Comparison of ENCODE assay signal across 8 cellular contexts in the genomic region with DNA sequence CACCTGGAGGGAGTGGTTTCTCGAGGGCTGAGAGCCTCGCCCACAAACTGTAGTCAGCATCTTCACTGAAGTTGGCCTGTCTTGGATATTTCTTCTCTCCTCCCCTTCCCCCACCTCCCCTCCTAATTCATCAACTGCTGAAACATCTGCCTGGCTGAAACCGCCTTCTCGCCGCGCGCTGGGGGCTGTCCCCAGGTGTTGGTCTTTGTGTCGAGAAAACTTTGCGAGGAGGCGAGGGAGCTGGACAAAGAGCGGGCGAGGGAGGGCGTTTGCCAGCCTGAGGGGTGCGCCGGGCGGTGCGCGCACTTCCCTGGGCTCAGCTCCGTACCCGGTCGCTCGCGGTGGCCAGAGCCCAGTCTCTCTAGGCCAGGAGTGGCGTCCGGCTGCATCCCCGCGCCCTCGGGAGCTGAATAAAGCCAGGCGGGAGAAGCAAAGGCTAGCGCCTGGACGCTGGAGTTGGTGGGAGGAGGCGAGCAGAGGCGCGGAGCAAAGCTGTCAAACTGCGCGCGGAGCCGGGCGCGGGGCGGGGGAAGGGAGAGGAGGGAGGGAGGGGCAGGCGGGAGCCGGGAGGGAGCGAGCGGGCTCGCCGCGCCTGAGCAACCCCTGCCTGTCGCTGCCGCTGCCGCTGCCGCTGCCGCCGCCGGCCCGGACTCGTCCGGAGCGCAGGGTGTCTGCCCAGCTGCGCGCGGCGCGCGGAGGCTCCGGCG. TPM values are rescaled to one million over a fixed set of nuclear protein-coding genes. Genes with fewer than 3 reads are reported as not detected.
A peak's percentile ranks its signal among the peaks of the same experiment; 100 is the strongest.
DNase-seq lines count a peak whose midpoint lies in the region; ATAC-seq and TF ChIP-seq lines count a peak whose summit lies in the region.

A gene with protein sequence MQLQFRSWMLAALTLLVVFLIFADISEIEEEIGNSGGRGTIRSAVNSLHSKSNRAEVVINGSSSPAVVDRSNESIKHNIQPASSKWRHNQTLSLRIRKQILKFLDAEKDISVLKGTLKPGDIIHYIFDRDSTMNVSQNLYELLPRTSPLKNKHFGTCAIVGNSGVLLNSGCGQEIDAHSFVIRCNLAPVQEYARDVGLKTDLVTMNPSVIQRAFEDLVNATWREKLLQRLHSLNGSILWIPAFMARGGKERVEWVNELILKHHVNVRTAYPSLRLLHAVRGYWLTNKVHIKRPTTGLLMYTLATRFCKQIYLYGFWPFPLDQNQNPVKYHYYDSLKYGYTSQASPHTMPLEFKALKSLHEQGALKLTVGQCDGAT (plus strand): TSS at position 595 of the 707 bp plus-strand sequence. CDS start 184 bp downstream, outside the sequence.

- H3K27ac ChIP-seq in iPS-18a (ENCODE audit: low read length) (no peak within 1 kb of the TSS), upper lobe of left lung (no peak within 1 kb of the TSS), PC-3 (ENCODE audit: low read length) (no peak within 1 kb of the TSS), OCI-LY7 (ENCODE audit: low read depth, low read length, poor library complexity, severe bottlenecking) (no peak within 1 kb of the TSS)

- TF ChIP-seq EP300 in upper lobe of left lung (IDR thresholded peaks at IDR 0.05) = no peak

- peak within 1 kb of the TSS; percentile 83 for H3K4me3 ChIP-seq in iPS-18a (ENCODE audit: low read length)
- H3K4me3 ChIP-seq in upper lobe of left lung = peak within 1 kb of the TSS in 3 of 4 donors; percentile 22 to 25 (median 22)
- H3K4me3 ChIP-seq in PC-3 (ENCODE audit: low read length) = no peak within 1 kb of the TSS
- H3K4me3 ChIP-seq in OCI-LY7 (ENCODE audit: low read depth, low read length, poor library complexity, severe bottlenecking) = no peak within 1 kb of the TSS

- H3K36me3 ChIP-seq in iPS-18a (ENCODE audit: control insufficient read depth, low read depth, low read length) = no peaks in the 10 kb centered on the region
- no peaks in the 10 kb centered on the region for H3K36me3 ChIP-seq in upper lobe of left lung
- no peaks in the 10 kb centered on the region for H3K36me3 ChIP-seq in PC-3 (ENCODE audit: low read depth, low read length)
- H3K36me3 ChIP-seq in OCI-LY7 (ENCODE audit: insufficient read depth, low read length) = no peaks in the 10 kb centered on the region

- no peak for TF ChIP-seq POLR2A in upper lobe of left lung (IDR thresholded peaks at IDR 0.05)

- intact Hi-C loops in PC-3 (cut with micrococcal nuclease) (no loop called here), OCI-LY7 (cut with micrococcal nuclease; ENCODE audit: unreplicated experiment) (no loop called here)

- H3K36me3 Mint-ChIP-seq in activated T-cell treated with anti-CD3 and anti-CD28 coated beads, Interleukin-2, amount 50 U/mL, for 24 hours (ENCODE audit: low read depth) = no peaks in the 10 kb centered on the region
- H3K36me3 Mint-ChIP-seq in WTC11 = no peaks in the 10 kb centered on the region

- H3K27ac Mint-ChIP-seq in activated T-cell treated with anti-CD3 and anti-CD28 coated beads, Interleukin-2, amount 50 U/mL, for 24 hours = no peak within 1 kb of the TSS
- no peak within 1 kb of the TSS for H3K27ac Mint-ChIP-seq in WTC11

- H3K27me3 Mint-ChIP-seq in activated T-cell treated with anti-CD3 and anti-CD28 coated beads, Interleukin-2, amount 50 U/mL, for 24 hours = peaks cover 82% of the 10 kb centered on the region
- peaks cover 80% of the 10 kb centered on the region for H3K27me3 Mint-ChIP-seq in WTC11 (ENCODE audit: low read depth)

- H3K79me2 ChIP-seq in PC-3 (ENCODE audit: low read length) (no peaks in the 10 kb centered on the region), OCI-LY7 (ENCODE audit: insufficient read depth, low read depth, low read length) (no peaks in the 10 kb centered on the region)

- no peaks in the 10 kb centered on the region for H3K9me2 ChIP-seq in PC-3 (replicated peaks; ENCODE audit: low read length)
- H3K9me2 ChIP-seq in OCI-LY7 (ENCODE audit: insufficient read depth, low read length) = no peaks in the 10 kb centered on the region

- peaks cover 23% of the 10 kb centered on the region for H3K4me1 ChIP-seq in iPS-18a (ENCODE audit: control insufficient read depth, low read depth, low read length)
- peaks cover 4 to 23% (median 13%) of the 10 kb centered on the region in 4 donors for H3K4me1 ChIP-seq in upper lobe of left lung
- H3K4me1 ChIP-seq in PC-3 (ENCODE audit: insufficient read depth, low read length) = no peaks in the 10 kb centered on the region
- no peaks in the 10 kb centered on the region for H3K4me1 ChIP-seq in OCI-LY7 (ENCODE audit: insufficient read depth, low read length, poor library complexity, severe bottlenecking)

- H3K4me2 ChIP-seq in PC-3 (ENCODE audit: low read length) (no peak within 1 kb of the TSS), OCI-LY7 (ENCODE audit: low read length) (no peak within 1 kb of the TSS)

- no peaks in the 10 kb centered on the region for H3K9me3 ChIP-seq in iPS-18a (ENCODE audit: control insufficient read depth, low read depth, low read length)
- no peaks in the 10 kb centered on the region for H3K9me3 ChIP-seq in upper lobe of left lung
- no peaks in the 10 kb centered on the region for H3K9me3 ChIP-seq in PC-3 (ENCODE audit: low read length)
- H3K9me3 ChIP-seq in OCI-LY7 (ENCODE audit: low read length) = no peaks in the 10 kb centered on the region

- peaks cover 12% of the 10 kb centered on the region for H3K4me1 Mint-ChIP-seq in activated T-cell treated with anti-CD3 and anti-CD28 coated beads, Interleukin-2, amount 50 U/mL, for 24 hours (ENCODE audit: low read depth)
- H3K4me1 Mint-ChIP-seq in WTC11 = peaks cover 27% of the 10 kb centered on the region

- H3K9ac ChIP-seq in iPS-18a (ENCODE audit: low read length) (peak within 1 kb of the TSS; percentile 72), PC-3 (ENCODE audit: low read length) (no peak within 1 kb of the TSS)

- H3K9me3 Mint-ChIP-seq in activated T-cell treated with anti-CD3 and anti-CD28 coated beads, Interleukin-2, amount 50 U/mL, for 24 hours = no peaks in the 10 kb centered on the region
- H3K9me3 Mint-ChIP-seq in WTC11 = no peaks in the 10 kb centered on the region

- no peaks in the 10 kb centered on the region for H3F3A ChIP-seq in PC-3 (ENCODE audit: low read length, unreplicated experiment)

- POLR2A ChIA-PET in WTC11 (lab: Charles Lee) = interaction anchor here (0.6 kb wide), 2 partner anchors 254 to 700 kb away, joined by 3 to 12 read pairs; no protein-coding TSS in a partner anchor
- POLR2A ChIA-PET in PC-3 (lab: Charles Lee; ENCODE audit: unreplicated experiment) = no interaction called here
- POLR2A ChIA-PET in OCI-LY7 (lab: Charles Lee) = no interaction called here

- CTCF ChIA-PET in WTC11 (lab: Charles Lee) (interaction anchor here (0.5 to 5.1 kb wide), 18 partner anchors 9 to 537 kb away, joined by 3 to 44 read pairs (median 4); no protein-coding TSS in a partner anchor), PC-3 (lab: Charles Lee) (no interaction called here), OCI-LY7 (lab: Charles Lee; ENCODE audit: unreplicated experiment) (no interaction called here)

- DNase-seq in activated T-cell treated with anti-CD3 and anti-CD28 coated beads, Interleukin-2, amount 50 U/mL, for 24 hours = no peak
- DNase-seq in activated T-cell treated with anti-CD3 and anti-CD28 coated beads for 4 hours (no peak), WTC11 (ENCODE audit: low spot score) (peak; percentile 80), upper lobe of left lung (peak in 1 of 2 donors; percentile 87), PC-3 (no peak), OCI-LY7 (ENCODE audit: low spot score) (no peak), HUDEP-2 (lab: John Stamatoyannopoulos, UW; ENCODE audit: unreplicated experiment in 76 of 76) (no peak)

- 1% methylated on average over 18 to 57 of the region's 67 CpGs for WGBS in upper lobe of left lung, 2 donors

- TF ChIP-seq CTCF in WTC11 (IDR thresholded peaks at IDR 0.05) = no peak
- no peak for TF ChIP-seq CTCF in upper lobe of left lung (IDR thresholded peaks at IDR 0.05)
- no peak for TF ChIP-seq CTCF in PC-3 (conservative IDR thresholded peaks at IDR 0.05; ENCODE audit: low read depth, low read length)
- TF ChIP-seq CTCF in OCI-LY7 (conservative IDR thresholded peaks at IDR 0.05; ENCODE audit: low read length) = no peak

- no peak within 1 kb of the TSS for H2AFZ ChIP-seq in PC-3 (ENCODE audit: low read length)
- H2AFZ ChIP-seq in OCI-LY7 (ENCODE audit: low read length) = no peak within 1 kb of the TSS

- no TSS peak for BruUV-seq in PC-3 (replicated peaks; lab: Mats Ljungman, UMichigan)
- BruUV-seq in OCI-LY7 (replicated peaks; lab: Mats Ljungman, UMichigan) = no TSS peak

- no peaks in the 10 kb centered on the region for H4K20me1 ChIP-seq in PC-3 (ENCODE audit: low read length)
- no peaks in the 10 kb centered on the region for H4K20me1 ChIP-seq in OCI-LY7 (ENCODE audit: insufficient read depth, low read length)

- peak within 1 kb of the TSS; percentile 28 for H3K4me3 Mint-ChIP-seq in activated T-cell treated with anti-CD3 and anti-CD28 coated beads, Interleukin-2, amount 50 U/mL, for 24 hours
- H3K4me3 Mint-ChIP-seq in WTC11 = peak within 1 kb of the TSS; percentile 90

- H3K27me3 ChIP-seq in iPS-18a (ENCODE audit: control insufficient read depth, insufficient read depth, low read length) (peaks cover 49% of the 10 kb centered on the region), upper lobe of left lung (peaks cover 0 to 30% (median 18%) of the 10 kb centered on the region in 4 donors), PC-3 (ENCODE audit: low read length) (peaks cover 89% of the 10 kb centered on the region)

- peak; percentile 50 for ATAC-seq in WTC11
- peak in 1 of 2 donors; percentile 73 for ATAC-seq in upper lobe of left lung (ENCODE audit: low FRiP score in 2 of 2)
- no peak for ATAC-seq in PC-3

RNA-seq across cellular contexts. Expression of the gene that starts here (rescaled TPM):
- total RNA-seq in WTC11 (2021) (1.8 to 2.9 TPM (median 2.2 TPM) in 3 replicates), upper lobe of left lung (under 1 TPM in 1 of 6 donors, not detected in 5; 0.03 TPM), PC-3 (2014; rRNA removed) (not detected in 2 replicates), OCI-LY7 (2022) (not detected in 2 replicates)
- not detected in 2 replicates for total RNA-seq in OCI-LY7 (2014; rRNA removed; shearing (Covaris generic))

Comparison
In these comparisons a context has a peak if more than half of its experiments do, and no peak if none do; other contexts are left out.
1. H3K4me3 ChIP-seq: peak in iPS-18a (single experiment) and upper lobe of left lung (3 of 4); none in PC-3 (single experiment) and OCI-LY7 (single experiment).